In the genomic region with DNA sequence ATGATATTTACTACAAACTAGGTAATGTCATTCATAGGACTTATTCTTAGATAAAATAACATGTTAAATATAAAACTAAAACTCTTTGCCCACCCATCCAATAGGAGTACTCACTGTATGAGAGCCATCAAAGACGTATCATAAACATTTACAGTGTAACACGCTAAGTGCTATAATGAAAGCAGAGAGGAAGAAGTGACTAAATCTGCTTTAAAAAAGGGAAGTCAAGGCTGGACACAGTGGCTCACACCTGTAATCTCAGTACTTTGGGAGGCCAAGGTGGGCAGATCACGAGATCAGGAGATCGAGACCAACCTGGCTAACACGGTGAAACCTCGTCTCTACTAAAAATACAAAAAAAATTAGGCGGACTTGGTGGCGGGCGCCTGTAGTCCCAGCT, we compare ENCODE assay signal across 16 cellular contexts.
"Had no signal": no experiment of that assay in that cellular context is flagged by ENCODE, and none has a peak within 500 bp of the region (broad histone marks: within the 10 kb centered on the region; RNA-seq: fewer than 3 reads in every experiment).

No MANE protein-coding gene starts in this region.

- H3K9me3 ChIP-seq: transverse colon had no signal

- ATAC-seq: activated CD8-positive, alpha-beta T cell treated with anti-CD3 and anti-CD28 coated beads, Interleukin-2, amount 10 ng/mL, durations not matched to agents 7 days and 5 days; activated naive CD4-positive, alpha-beta T cell treated with anti-CD3 and anti-CD28 coated beads, Interleukin-2, amount 50 U/mL, for 72 hours; esophagus mucosa; naive thymus-derived CD8-positive, alpha-beta T cell had no signal

- H3K4me3 ChIP-seq: hepatocyte, transverse colon had no signal

- H3K27ac ChIP-seq: hepatocyte, transverse colon had no signal

- H3K4me3 Mint-ChIP-seq: activated CD8-positive, alpha-beta T cell treated with anti-CD3 and anti-CD28 coated beads, Interleukin-2, amount 10 ng/mL, durations not matched to agents 7 days and 5 days; naive thymus-derived CD8-positive, alpha-beta T cell had no signal

- DNase-seq: activated CD4-positive, alpha-beta T cell treated with anti-CD3 and anti-CD28 coated beads for 48 hours; activated CD8-positive, alpha-beta memory T cell treated with anti-CD3 and anti-CD28 coated beads, Interleukin-2, amount 50 U/mL, for 4 hours; activated CD8-positive, alpha-beta T cell treated with anti-CD3 and anti-CD28 coated beads, Interleukin-2, amount 10 ng/mL, durations not matched to agents 7 days and 5 days; activated effector memory CD4-positive, alpha-beta T cell treated with anti-CD3 and anti-CD28 coated beads, Interleukin-2, amount 50 U/mL, for 16 hours; activated T-cell treated with anti-CD3 and anti-CD28 coated beads, Interleukin-2, amount 50 U/mL, for 48 hours; mammary epithelial cell; naive thymus-derived CD8-positive, alpha-beta T cell; stimulated activated CD4-positive, alpha-beta T cell treated with anti-CD3 and anti-CD28 coated beads, Interleukin-15, amount 100 ng/mL, for 24 hours; stimulated activated CD4-positive, alpha-beta T cell treated with anti-CD3 and anti-CD28 coated beads, Interleukin-4, amount 100 ng/mL, for 1 hour; stimulated activated naive CD4-positive, alpha-beta T cell treated with Interleukin-2 at 50 U/mL for 16 hours; transverse colon had no signal

- FAIRE-seq: colon, endometrium had no signal

- H3K36me3 ChIP-seq: transverse colon had no signal

- H3K27me3 ChIP-seq: hepatocyte, transverse colon had no signal

- H3K9me3 Mint-ChIP-seq: activated naive CD4-positive, alpha-beta T cell treated with anti-CD3 and anti-CD28 coated beads, Interleukin-2, amount 50 U/mL, for 72 hours; naive thymus-derived CD8-positive, alpha-beta T cell had no signal

- H3K27ac Mint-ChIP-seq: activated CD8-positive, alpha-beta T cell treated with anti-CD3 and anti-CD28 coated beads, Interleukin-2, amount 10 ng/mL, durations not matched to agents 7 days and 5 days; activated naive CD4-positive, alpha-beta T cell treated with anti-CD3 and anti-CD28 coated beads, Interleukin-2, amount 50 U/mL, for 72 hours; naive thymus-derived CD8-positive, alpha-beta T cell had no signal

- H3K27me3 Mint-ChIP-seq: naive thymus-derived CD8-positive, alpha-beta T cell had no signal

- H3K36me3 Mint-ChIP-seq: activated naive CD4-positive, alpha-beta T cell treated with anti-CD3 and anti-CD28 coated beads, Interleukin-2, amount 50 U/mL, for 72 hours had no signal
